In genomic region chr6:87756858-87757257, GRCh38 we compare ENCODE assay signal across 9 cellular contexts. TPM values are rescaled to one million over a fixed set of nuclear protein-coding genes. Genes with fewer than 3 reads are reported as not detected.
DNase-seq lines count a peak whose midpoint lies in the region; ATAC-seq and TF ChIP-seq lines count a peak whose summit lies in the region.
"Had no signal": no experiment of that assay in that cellular context is flagged by ENCODE, and none has a peak within 500 bp of the region (broad histone marks: within the 10 kb centered on the region; RNA-seq: fewer than 3 reads in every experiment).

No MANE protein-coding gene starts in this region.

- H3K4me1 ChIP-seq in right lobe of liver (no peaks in the 10 kb centered on the region), sigmoid colon (no peaks in the 10 kb centered on the region)

- WGBS in right lobe of liver (ENCODE audit: insufficient coverage, low coverage, low lambda C conversion rate, missing lambda C conversion rate): 38% methylated on average over 2 of the region's 2 CpGs
- 39 to 70% methylated on average over 2 of the region's 2 CpGs for WGBS in sigmoid colon, 2 donors

- no peak for TF ChIP-seq EP300 in sigmoid colon (IDR thresholded peaks at IDR 0.05)

- CTCF ChIA-PET in activated CD8-positive, alpha-beta T cell treated with anti-CD3 and anti-CD28 coated beads for 36 hours (lab: Charles Lee): interaction anchor here (1.0 to 1.8 kb wide), 3 partner anchors 19 to 618 kb away, joined by 3 to 4 read pairs (median 3); no protein-coding TSS in a partner anchor

- H3K27ac Mint-ChIP-seq in activated CD8-positive, alpha-beta T cell treated with anti-CD3 and anti-CD28 coated beads for 36 hours: no peak overlapping the region
- no peak overlapping the region for H3K27ac Mint-ChIP-seq in chondrocyte (ENCODE audit: unreplicated experiment)

- H3K27me3 ChIP-seq in right lobe of liver (no peaks in the 10 kb centered on the region), sigmoid colon (no peaks in the 10 kb centered on the region)

- POLR2A ChIA-PET in activated CD8-positive, alpha-beta T cell treated with anti-CD3 and anti-CD28 coated beads for 36 hours (lab: Charles Lee): interaction anchor here (1.0 to 1.3 kb wide), 2 partner anchors 12 to 58 kb away, joined by 3 to 4 read pairs; no protein-coding TSS in a partner anchor

- no peaks in the 10 kb centered on the region for H3K9me3 Mint-ChIP-seq in activated CD8-positive, alpha-beta T cell treated with anti-CD3 and anti-CD28 coated beads for 36 hours
- no peaks in the 10 kb centered on the region for H3K9me3 Mint-ChIP-seq in chondrocyte (ENCODE audit: low read depth)

- intact Hi-C loops in activated CD8-positive, alpha-beta T cell treated with anti-CD3 and anti-CD28 coated beads for 36 hours (cut with micrococcal nuclease): no loop called here
- intact Hi-C loops in right lobe of liver (cut with DNase I): no loop called here
- intact Hi-C loops in sigmoid colon (cut with DNase I): no loop called here

- H3K4me3 Mint-ChIP-seq in activated CD8-positive, alpha-beta T cell treated with anti-CD3 and anti-CD28 coated beads for 36 hours: no peak overlapping the region
- no peak overlapping the region for H3K4me3 Mint-ChIP-seq in chondrocyte (ENCODE audit: unreplicated experiment)

- no peaks in the 10 kb centered on the region for H3K36me3 ChIP-seq in right lobe of liver
- no peaks in the 10 kb centered on the region for H3K36me3 ChIP-seq in sigmoid colon

- TF ChIP-seq CTCF in activated CD8-positive, alpha-beta T cell treated with anti-CD3 and anti-CD28 coated beads for 36 hours (IDR thresholded peaks at IDR 0.05): no peak
- TF ChIP-seq CTCF in right lobe of liver (IDR thresholded peaks at IDR 0.05): no peak
- TF ChIP-seq CTCF in chondrocyte (IDR thresholded peaks at IDR 0.05): no peak
- no peak for TF ChIP-seq CTCF in sigmoid colon (IDR thresholded peaks at IDR 0.05)

- no peaks in the 10 kb centered on the region for H3K36me3 Mint-ChIP-seq in activated CD8-positive, alpha-beta T cell treated with anti-CD3 and anti-CD28 coated beads for 36 hours (ENCODE audit: low read depth)
- no peaks in the 10 kb centered on the region for H3K36me3 Mint-ChIP-seq in chondrocyte (ENCODE audit: low read depth)

- H3K27me3 Mint-ChIP-seq in activated CD8-positive, alpha-beta T cell treated with anti-CD3 and anti-CD28 coated beads for 36 hours: no peaks in the 10 kb centered on the region
- no peaks in the 10 kb centered on the region for H3K27me3 Mint-ChIP-seq in chondrocyte (ENCODE audit: low read depth)

- DNase-seq in NCI-H2171 treated with DMSO at 0.1 percent for 48 hours (lab: John Stamatoyannopoulos, UW): peak; percentile 19
- DNase-seq in NCI-H2171 (lab: John Stamatoyannopoulos, UW): no peak
- peak; percentile 85 for DNase-seq in Jurkat, Clone E6-1 (ENCODE audit: low read depth, low spot score)
- peak; percentile 61 for DNase-seq in activated CD8-positive, alpha-beta T cell treated with anti-CD3 and anti-CD28 coated beads for 36 hours
- no peak for DNase-seq in right lobe of liver
- DNase-seq in chondrocyte (ENCODE audit: low spot score): no peak
- DNase-seq in sigmoid colon: no peak

- no peak overlapping the region for H3K4me3 ChIP-seq in Jurkat, Clone E6-1 (ENCODE audit: low read length)
- H3K4me3 ChIP-seq in right lobe of liver (no peak overlapping the region), sigmoid colon (no peak overlapping the region)

- no peak for TF ChIP-seq POLR2A in right lobe of liver (IDR thresholded peaks at IDR 0.05)
- no peak for TF ChIP-seq POLR2A in sigmoid colon (IDR thresholded peaks at IDR 0.05)

- H3K27ac ChIP-seq in right lobe of liver (no peak overlapping the region), sigmoid colon (no peak overlapping the region)
- H3K27ac ChIP-seq: 22Rv1 had no signal

- ATAC-seq in GM21737 (IDR thresholded peaks at IDR 0.05; ENCODE audit: unreplicated experiment) (peak; percentile 90), right lobe of liver (peak; percentile 54 to 80 (median 56))
- ATAC-seq in activated CD8-positive, alpha-beta T cell treated with anti-CD3 and anti-CD28 coated beads for 36 hours: peak; percentile 92

- H3K9me3 ChIP-seq in right lobe of liver (no peaks in the 10 kb centered on the region), sigmoid colon (no peaks in the 10 kb centered on the region)

- peaks cover 11% of the 10 kb centered on the region for H3K4me1 Mint-ChIP-seq in activated CD8-positive, alpha-beta T cell treated with anti-CD3 and anti-CD28 coated beads for 36 hours (ENCODE audit: low read depth)
- peaks cover 9% of the 10 kb centered on the region for H3K4me1 Mint-ChIP-seq in chondrocyte (ENCODE audit: low read depth)

RNA-seq across cellular contexts. Expression of gene AKIRIN2, which starts 54.8 kb away (rescaled TPM):
- 29.3 TPM for polyA plus RNA-seq in Jurkat, Clone E6-1 (2012; ENCODE audit: insufficient read depth, insufficient read length)
- 10 to 100 TPM; 42.1 to 45.6 TPM for total RNA-seq in activated CD8-positive, alpha-beta T cell treated with anti-CD3 and anti-CD28 coated beads for 36 hours
- total RNA-seq in right lobe of liver (10 to 100 TPM; 10.6 to 25.3 (median 18.6) TPM), chondrocyte (36.6 to 40.0 TPM (median 40.0 TPM) in 3 replicates), sigmoid colon (10 to 100 TPM; 16.6 to 20.8 (median 19.1) TPM)
- polyA plus RNA-seq in sigmoid colon: 10 to 100 TPM; 17.4 to 40.2 (median 19.4) TPM

Comparison
In these comparisons a context has a peak if more than half of its experiments do, and no peak if none do; other contexts are left out.
1. DNase-seq: peak in NCI-H2171 treated with DMSO at 0.1 percent for 48 hours (single experiment), Jurkat, Clone E6-1 (single experiment) and activated CD8-positive, alpha-beta T cell treated with anti-CD3 and anti-CD28 coated beads for 36 hours (single experiment); none in NCI-H2171 (single experiment), right lobe of liver (0 of 3), chondrocyte (single experiment) and sigmoid colon (single experiment).
2. Peak in every context shown above with its lines, with median percentiles within 50 percentile points of each other: ATAC-seq.